ENCODE assay signal across 17 cellular contexts in the genomic region with DNA sequence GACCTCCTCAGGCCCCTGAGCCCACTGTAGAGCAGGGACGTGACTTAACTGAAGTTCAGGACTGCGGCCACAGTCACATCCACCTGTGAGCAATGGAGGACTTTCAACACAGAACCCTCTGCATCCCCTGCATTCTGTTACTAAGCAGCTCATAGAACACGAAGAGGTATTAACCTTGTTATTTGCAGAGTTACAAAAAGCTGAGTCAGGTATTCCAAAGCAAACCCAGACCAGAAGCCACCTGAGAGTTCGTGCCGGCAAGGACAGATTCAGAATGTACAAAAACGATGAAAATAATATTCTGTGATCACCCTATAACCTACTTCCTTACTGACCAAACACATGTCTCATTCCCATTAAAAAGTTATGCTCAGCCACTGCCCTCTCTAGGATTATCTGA. TPM values are rescaled to one million over a fixed set of nuclear protein-coding genes. Genes with fewer than 3 reads are reported as not detected.
DNase-seq lines count a peak whose midpoint lies in the region; ATAC-seq, FAIRE-seq and TF ChIP-seq lines count a peak whose summit lies in the region.
"Had no signal": no experiment of that assay in that cellular context is flagged by ENCODE, and none has a peak within 500 bp of the region (broad histone marks: within the 10 kb centered on the region; RNA-seq: fewer than 3 reads in every experiment).

No MANE protein-coding gene starts in this region.

- H3K79me2 ChIP-seq in PC-9 (ENCODE audit: low read depth) (peaks cover 13% of the 10 kb centered on the region; the same call in 1 of the 2 replicates), endothelial cell of umbilical vein (ENCODE audit: control insufficient read depth, insufficient read depth, low read length) (peaks cover 23% of the 10 kb centered on the region)

- H3K27me3 ChIP-seq in PC-9 (ENCODE audit: insufficient read depth, low read depth) (no peaks in the 10 kb centered on the region), endothelial cell of umbilical vein (ENCODE audit: control insufficient read depth in 2 of 2, insufficient read depth in 2 of 2, low read length in 2 of 2) (no peaks in the 10 kb centered on the region), right atrium auricular region (no peaks in the 10 kb centered on the region)
- H3K27me3 ChIP-seq: BLaER1 treated with 17β-estradiol and CSF1 and Interleukin-3, amounts not matched to agents 10 nM and 100 nM had no signal

- CTCF ChIA-PET in A549 (lab: Yijun Ruan, JAX) (interaction anchor here (0.5 to 2.6 kb wide), 7 partner anchors 14 to 139 kb away, joined by 3 to 10 read pairs (median 3); no protein-coding TSS in a partner anchor), PC-9 (lab: Charles Lee) (no interaction called here), endothelial cell of umbilical vein (lab: Charles Lee) (interaction anchor here (1.2 to 1.7 kb wide), 2 partner anchors 17 to 24 kb away, joined by 6 to 12 read pairs; no protein-coding TSS in a partner anchor)

- no peak overlapping the region for H3K4me3 ChIP-seq in A549
- H3K4me3 ChIP-seq in PC-9, result no peak overlapping the region
- no peak overlapping the region for H3K4me3 ChIP-seq in endothelial cell of umbilical vein (replicated peaks in 1 of 3; ENCODE audit: insufficient read depth in 1 of 3, low read depth in 1 of 3, low read length in 3 of 3)
- H3K4me3 ChIP-seq in right atrium auricular region, result no peak overlapping the region
- H3K4me3 ChIP-seq: BLaER1 treated with 17β-estradiol and CSF1 and Interleukin-3, amounts not matched to agents 10 nM and 100 nM; GM12878; GM23248 had no signal

- no peaks in the 10 kb centered on the region for H3K9me1 ChIP-seq in endothelial cell of umbilical vein (replicated peaks; ENCODE audit: control insufficient read depth, extremely low read depth, insufficient read depth, low read length)

- intact Hi-C loops in PC-9 (cut with micrococcal nuclease; ENCODE audit: unreplicated experiment) (no loop called here), endothelial cell of umbilical vein (cut with micrococcal nuclease) (no loop called here)

- dilution Hi-C loops in endothelial cell of umbilical vein (cut with MboI; ENCODE audit: extremely low pct_ligation_motif_present, low sequenced_read_pairs), result no loop called here

- no peak overlapping the region for H3K27ac ChIP-seq in A549
- H3K27ac ChIP-seq in PC-9, result peak overlapping the region; percentile 34; the same call in 1 of the 2 replicates
- no peak overlapping the region for H3K27ac ChIP-seq in endothelial cell of umbilical vein (ENCODE audit: insufficient read depth, low read depth, low read length)
- H3K27ac ChIP-seq in right atrium auricular region, result no peak overlapping the region
- H3K27ac ChIP-seq: BLaER1 treated with 17β-estradiol and CSF1 and Interleukin-3, amounts not matched to agents 10 nM and 100 nM had no signal

- POLR2A ChIA-PET in A549 (lab: Yijun Ruan, JAX) (no interaction called here), PC-9 (lab: Charles Lee; ENCODE audit: unreplicated experiment) (no interaction called here), endothelial cell of umbilical vein (lab: Charles Lee) (interaction anchor here (0.6 kb wide), 1 partner anchor 9 kb away, joined by 3 read pairs; no protein-coding TSS in a partner anchor)

- H3K4me1 ChIP-seq in A549 (peaks cover 21% of the 10 kb centered on the region; the same call in 2 of the 3 replicates), PC-9 (replicated peaks; ENCODE audit: insufficient read depth) (peaks cover 11% of the 10 kb centered on the region), endothelial cell of umbilical vein (ENCODE audit: control insufficient read depth, extremely low read depth, insufficient read depth, low read length) (peaks cover 28% of the 10 kb centered on the region), right atrium auricular region (no peaks in the 10 kb centered on the region)

- H3F3A ChIP-seq in PC-9 (ENCODE audit: insufficient read depth, low read depth), result peaks cover 12% of the 10 kb centered on the region

- TF ChIP-seq POLR2A in A549 (IDR thresholded peaks at IDR 0.05; ENCODE audit: low read length) (no peak), endothelial cell of umbilical vein (IDR thresholded peaks at IDR 0.05; ENCODE audit: low read depth, low read length) (no peak)

- no peak for ATAC-seq in A549
- peak; percentile 55 for ATAC-seq in left lobe of liver
- ATAC-seq in HG02623 (IDR thresholded peaks at IDR 0.05; ENCODE audit: unreplicated experiment), result no peak
- ATAC-seq: GM12878 had no signal

- FAIRE-seq in A549 (lab: Jason Lieb, UNC), result no peak
- FAIRE-seq in endothelial cell of umbilical vein (lab: Jason Lieb, UNC), result no peak
- FAIRE-seq: GM12878, GM18507, H54 had no signal

- TF ChIP-seq EP300 in A549 (IDR thresholded peaks at IDR 0.05), result no peak

- DNase-seq in A549 (ENCODE audit: low read depth in 1 of 2, low spot score in 1 of 2) (no peak), PC-9 (no peak), endothelial cell of umbilical vein (ENCODE audit: low read depth, low spot score) (no peak), left lobe of liver (ENCODE audit: low spot score) (no peak), right atrium auricular region (ENCODE audit: low spot score) (no peak)
- no peak for DNase-seq in NK-92 treated with Interleukin-12 subunit alpha and Interleukin-12 subunit beta, amount 100 ng/mL, for 24 hours (lab: John Stamatoyannopoulos, UW)
- DNase-seq: 8988T; ACHN; CD4-positive, CD25-positive, alpha-beta regulatory T cell; DMS79; GM23248 had no signal

- TF ChIP-seq RAD21 in A549 (conservative IDR thresholded peaks at IDR 0.05 in 1 of 2, IDR thresholded peaks at IDR 0.05 in 1 of 2), result no peak

- no peaks in the 10 kb centered on the region for H3K9me2 ChIP-seq in PC-9 (ENCODE audit: insufficient read depth)

- H3K9me3 ChIP-seq in A549 (no peaks in the 10 kb centered on the region), PC-9 (ENCODE audit: insufficient read depth, low read depth) (no peaks in the 10 kb centered on the region), endothelial cell of umbilical vein (replicated peaks; ENCODE audit: control insufficient read depth, insufficient read depth, low read length) (no peaks in the 10 kb centered on the region), right atrium auricular region (no peaks in the 10 kb centered on the region)

- no peak for TF ChIP-seq CTCF in A549 (IDR thresholded peaks at IDR 0.05)
- TF ChIP-seq CTCF in PC-9 (conservative IDR thresholded peaks at IDR 0.05), result no peak
- TF ChIP-seq CTCF in endothelial cell of umbilical vein (IDR thresholded peaks at IDR 0.05; ENCODE audit: extremely low read depth in 1 of 2, insufficient read depth in 1 of 2, low read depth in 1 of 2, low read length in 2 of 2), result no peak
- TF ChIP-seq CTCF in right atrium auricular region (IDR thresholded peaks at IDR 0.05), result no peak

- no peaks in the 10 kb centered on the region for H3K36me3 ChIP-seq in PC-9 (ENCODE audit: low read depth)
- H3K36me3 ChIP-seq in endothelial cell of umbilical vein (ENCODE audit: control insufficient read depth in 2 of 2, extremely low read depth in 1 of 2, insufficient read depth in 2 of 2, low read length in 2 of 2), result no peaks in the 10 kb centered on the region
- H3K36me3 ChIP-seq in right atrium auricular region, result no peaks in the 10 kb centered on the region
- H3K36me3 ChIP-seq: BLaER1 treated with 17β-estradiol and CSF1 and Interleukin-3, amounts not matched to agents 10 nM and 100 nM had no signal

- H3K4me2 ChIP-seq in A549, result no peak overlapping the region
- H3K4me2 ChIP-seq in PC-9, result no peak overlapping the region
- H3K4me2 ChIP-seq in endothelial cell of umbilical vein (ENCODE audit: insufficient read depth, low read length), result no peak overlapping the region
- H3K4me2 ChIP-seq: BLaER1 treated with 17β-estradiol and CSF1 and Interleukin-3, amounts not matched to agents 10 nM and 100 nM had no signal

- H3K9ac ChIP-seq in endothelial cell of umbilical vein (replicated peaks; ENCODE audit: extremely low read depth, insufficient read depth, low read length), result no peak overlapping the region
- H3K9ac ChIP-seq: BLaER1 treated with 17β-estradiol and CSF1 and Interleukin-3, amounts not matched to agents 10 nM and 100 nM; GM23248 had no signal

- H2AFZ ChIP-seq in PC-9 (no peak overlapping the region), endothelial cell of umbilical vein (ENCODE audit: low read depth, low read length) (peak overlapping the region; percentile 39)
- H2AFZ ChIP-seq: GM23248 had no signal

- H4K20me1 ChIP-seq in PC-9 (ENCODE audit: insufficient read depth) (no peaks in the 10 kb centered on the region), endothelial cell of umbilical vein (replicated peaks; ENCODE audit: control insufficient read depth, extremely low read depth, insufficient read depth, low read length) (no peaks in the 10 kb centered on the region)
- H4K20me1 ChIP-seq: BLaER1 treated with 17β-estradiol and CSF1 and Interleukin-3, amounts not matched to agents 10 nM and 100 nM had no signal

- no TSS peak for BruUV-seq in PC-9 (replicated peaks; lab: Mats Ljungman, UMichigan)
- no TSS peak for BruUV-seq in endothelial cell of umbilical vein (replicated peaks; lab: Mats Ljungman, UMichigan)

- WGBS in A549 (ENCODE audit: missing lambda C conversion rate), result 79% methylated on average over 6 of the region's 6 CpGs

RNA-seq across cellular contexts. Expression of gene PRSS3, which starts 33.0 kb away (rescaled TPM):
- polyA plus RNA-seq in A549 (2011; rRNA removed) (2.0 and 3.3 TPM in 2 replicates), A549 (2017; fragmentation: RNase III; extraction: RNeasy Plus Mini Kit Qiagen cat#74134 plus additional on column Dnase treatment) (1.9 to 4.3 TPM (median 4.0 TPM) in 3 replicates), endothelial cell of umbilical vein (3.7 and 4.6 TPM in 2 replicates)
- polyA plus RNA-seq in A549 (2012; cell fraction: cytosol; rRNA removed), result 1.0 and 1.2 TPM in 2 replicates
- polyA plus RNA-seq in A549 (2012; cell fraction: nucleus; rRNA removed), result 0.59 and 1.3 TPM in 2 replicates
- polyA minus RNA-seq in A549 (2011; rRNA and poly(A)+ RNA removed), result 2.9 and 3.7 TPM in 2 replicates
- total RNA-seq in PC-9 (2021) (1.0 and 1.6 TPM in 2 replicates), endothelial cell of umbilical vein (4.4 and 10.7 TPM in 2 replicates), left lobe of liver (5.3 TPM), right atrium auricular region (1 to 10 TPM in 1 of 2 donors, not detected in 1; 3.5 TPM)
- polyA plus RNA-seq in endothelial cell of umbilical vein (2011; cell fraction: cytosol; rRNA removed), result 4.1 and 4.6 TPM in 2 replicates
- polyA plus RNA-seq in endothelial cell of umbilical vein (2011; cell fraction: nucleus; rRNA removed), result 2.1 and 3.0 TPM in 2 replicates
- 36.4 and 82.2 TPM in 2 replicates for polyA plus RNA-seq in endothelial cell of umbilical vein (2012)
- 1.4 and 2.4 TPM in 2 replicates for polyA minus RNA-seq in endothelial cell of umbilical vein
- not detected for polyA minus RNA-seq in endothelial cell of umbilical vein (2011; cell fraction: cytosol; rRNA and poly(A)+ RNA removed)
- polyA minus RNA-seq in endothelial cell of umbilical vein (2011; cell fraction: nucleus; rRNA and poly(A)+ RNA removed), result 1.0 TPM in 1 of 2 replicates, not detected in the other
- total RNA-seq: CD4-positive, CD25-positive, alpha-beta regulatory T cell; G401 had no signal
- polyA plus RNA-seq: CD4-positive, CD25-positive, alpha-beta regulatory T cell; GM12878 had no signal

RNA-seq across cellular contexts. Expression of gene UBE2R2, which starts 54.6 kb away (rescaled TPM):
- polyA plus RNA-seq in A549 (2011; rRNA removed), result 44.9 and 48.1 TPM in 2 replicates
- polyA plus RNA-seq in A549 (2012; cell fraction: cytosol; rRNA removed), result 19.9 and 20.4 TPM in 2 replicates
- polyA plus RNA-seq in A549 (2012; cell fraction: nucleus; rRNA removed), result 10.2 and 11.6 TPM in 2 replicates
- 37.9 to 41.7 TPM (median 41.2 TPM) in 3 replicates for polyA plus RNA-seq in A549 (2017; fragmentation: RNase III; extraction: RNeasy Plus Mini Kit Qiagen cat#74134 plus additional on column Dnase treatment)
- polyA minus RNA-seq in A549 (2011; rRNA and poly(A)+ RNA removed), result 34.8 and 36.2 TPM in 2 replicates
- 37.5 and 38.9 TPM in 2 replicates for total RNA-seq in PC-9 (2021)
- 51.5 and 54.3 TPM in 2 replicates for total RNA-seq in endothelial cell of umbilical vein
- 18.8 and 23.9 TPM in 2 replicates for polyA plus RNA-seq in endothelial cell of umbilical vein
- 35.7 and 37.3 TPM in 2 replicates for polyA plus RNA-seq in endothelial cell of umbilical vein (2011; cell fraction: cytosol; rRNA removed)
- polyA plus RNA-seq in endothelial cell of umbilical vein (2011; cell fraction: nucleus; rRNA removed), result 23.5 and 27.5 TPM in 2 replicates
- 62.1 and 66.1 TPM in 2 replicates for polyA plus RNA-seq in endothelial cell of umbilical vein (2012)
- 36.0 and 37.6 TPM in 2 replicates for polyA minus RNA-seq in endothelial cell of umbilical vein
- polyA minus RNA-seq in endothelial cell of umbilical vein (2011; cell fraction: cytosol; rRNA and poly(A)+ RNA removed), result 15.0 TPM
- polyA minus RNA-seq in endothelial cell of umbilical vein (2011; cell fraction: nucleus; rRNA and poly(A)+ RNA removed), result 25.0 and 30.4 TPM in 2 replicates
- 22.9 TPM for total RNA-seq in left lobe of liver
- 10 to 100 TPM; 26.6 to 29.0 TPM for total RNA-seq in right atrium auricular region
